ENCODE assay signal across 24 cellular contexts in the genomic region with DNA sequence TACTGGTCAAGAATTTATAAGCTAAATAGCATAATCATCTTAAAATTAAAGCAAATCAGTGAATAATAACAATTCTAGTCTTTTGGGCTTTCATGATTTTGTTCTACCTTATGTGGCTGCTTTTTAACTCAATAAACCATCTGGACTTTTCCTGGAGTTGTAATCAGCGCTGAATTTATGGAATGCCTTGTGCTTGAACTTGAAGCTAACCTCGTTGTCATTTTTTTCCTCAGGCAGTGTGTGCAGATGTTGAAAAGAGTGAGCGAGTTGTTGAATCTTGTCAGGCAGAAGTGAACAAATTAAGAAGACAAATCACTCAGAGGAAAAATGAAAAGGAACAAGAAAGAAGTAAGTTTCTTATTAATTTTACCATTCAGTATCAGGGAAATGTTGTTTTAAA.
"Had no signal": no experiment of that assay in that cellular context is flagged by ENCODE, and none has a peak within 500 bp of the region (broad histone marks: within the 10 kb centered on the region; RNA-seq: fewer than 3 reads in every experiment).

No MANE protein-coding gene starts in this region.

- H3K9me3 Mint-ChIP-seq: activated B cell treated with CpG ODN at 0.5 μM for 24 hours; activated CD4-positive, alpha-beta memory T cell treated with anti-CD3 and anti-CD28 coated beads, Interleukin-2, amount 10 ng/mL, durations not matched to agents 7 days and 5 days; activated CD4-positive, alpha-beta T cell treated with anti-CD3 and anti-CD28 coated beads, Interleukin-2, amount 10 ng/mL, durations not matched to agents 7 days and 5 days; activated naive CD8-positive, alpha-beta T cell treated with anti-CD3 and anti-CD28 coated beads, Interleukin-2, amount 10 ng/mL, durations not matched to agents 7 days and 5 days; brain; T-helper 1 cell treated with Interleukin-12 subunit alpha and Interleukin-12 subunit beta and Interleukin-4 antibody, amounts not matched to agents 30 μg/mL and 1 μg/mL, for 36 hours had no signal

- H3K4me1 Mint-ChIP-seq: activated B cell treated with CpG ODN at 0.5 μM for 24 hours; activated CD4-positive, alpha-beta memory T cell treated with anti-CD3 and anti-CD28 coated beads, Interleukin-2, amount 10 ng/mL, durations not matched to agents 7 days and 5 days; activated CD4-positive, alpha-beta T cell treated with anti-CD3 and anti-CD28 coated beads, Interleukin-2, amount 10 ng/mL, durations not matched to agents 7 days and 5 days; activated naive CD8-positive, alpha-beta T cell treated with anti-CD3 and anti-CD28 coated beads, Interleukin-2, amount 10 ng/mL, durations not matched to agents 7 days and 5 days; brain had no signal

- H3K27me3 Mint-ChIP-seq: activated B cell treated with CpG ODN at 0.5 μM for 24 hours; activated CD4-positive, alpha-beta memory T cell treated with anti-CD3 and anti-CD28 coated beads, Interleukin-2, amount 10 ng/mL, durations not matched to agents 7 days and 5 days; activated CD4-positive, alpha-beta T cell treated with anti-CD3 and anti-CD28 coated beads, Interleukin-2, amount 10 ng/mL, durations not matched to agents 7 days and 5 days; activated naive CD8-positive, alpha-beta T cell treated with anti-CD3 and anti-CD28 coated beads, Interleukin-2, amount 10 ng/mL, durations not matched to agents 7 days and 5 days; brain had no signal

- ATAC-seq: K562, Panc1 had no signal

- H3K4me3 Mint-ChIP-seq: activated B cell treated with CpG ODN at 0.5 μM for 24 hours; activated CD4-positive, alpha-beta memory T cell treated with anti-CD3 and anti-CD28 coated beads, Interleukin-2, amount 10 ng/mL, durations not matched to agents 7 days and 5 days; activated CD4-positive, alpha-beta T cell treated with anti-CD3 and anti-CD28 coated beads, Interleukin-2, amount 10 ng/mL, durations not matched to agents 7 days and 5 days; activated naive CD8-positive, alpha-beta T cell treated with anti-CD3 and anti-CD28 coated beads, Interleukin-2, amount 10 ng/mL, durations not matched to agents 7 days and 5 days; brain; T-helper 1 cell treated with Interleukin-12 subunit alpha and Interleukin-12 subunit beta and Interleukin-4 antibody, amounts not matched to agents 30 μg/mL and 1 μg/mL, for 36 hours had no signal

- H3K27ac ChIP-seq: cardiac muscle cell had no signal

- H3K27ac Mint-ChIP-seq: activated B cell treated with CpG ODN at 0.5 μM for 24 hours; activated CD4-positive, alpha-beta memory T cell treated with anti-CD3 and anti-CD28 coated beads, Interleukin-2, amount 10 ng/mL, durations not matched to agents 7 days and 5 days; activated CD4-positive, alpha-beta T cell treated with anti-CD3 and anti-CD28 coated beads, Interleukin-2, amount 10 ng/mL, durations not matched to agents 7 days and 5 days; activated naive CD8-positive, alpha-beta T cell treated with anti-CD3 and anti-CD28 coated beads, Interleukin-2, amount 10 ng/mL, durations not matched to agents 7 days and 5 days; brain; T-helper 1 cell treated with Interleukin-12 subunit alpha and Interleukin-12 subunit beta and Interleukin-4 antibody, amounts not matched to agents 30 μg/mL and 1 μg/mL, for 36 hours had no signal

- DNase-seq: activated B cell treated with CpG ODN at 0.5 μM for 24 hours; activated CD4-positive, alpha-beta memory T cell treated with anti-CD3 and anti-CD28 coated beads, Interleukin-2, amount 10 ng/mL, durations not matched to agents 7 days and 5 days; activated CD4-positive, alpha-beta T cell treated with anti-CD3 and anti-CD28 coated beads for 1 hour; activated CD4-positive, alpha-beta T cell treated with anti-CD3 and anti-CD28 coated beads, Interleukin-2, amount 10 ng/mL, durations not matched to agents 7 days and 5 days; activated naive CD4-positive, alpha-beta T cell treated with anti-CD3 and anti-CD28 coated beads, Interleukin-2, amount 50 U/mL, for 16 hours; activated naive CD8-positive, alpha-beta T cell treated with anti-CD3 and anti-CD28 coated beads, Interleukin-2, amount 10 ng/mL, durations not matched to agents 7 days and 5 days; activated T-cell treated with anti-CD3 and anti-CD28 coated beads for 4 hours; amniotic stem cell; Karpas-422; MM.1S; NCI-H1105; NCI-H1436; NCI-H1694 treated with DMSO at 0.1 percent for 48 hours; NCI-H2029 treated with DMSO at 0.1 percent for 48 hours; NCI-H345; NCI-H510A; NCI-H526 treated with DMSO at 0.1 percent for 48 hours; NCI-H82; SHP77 had no signal
